ENCODE assay signal across 14 cellular contexts in the genomic region with DNA sequence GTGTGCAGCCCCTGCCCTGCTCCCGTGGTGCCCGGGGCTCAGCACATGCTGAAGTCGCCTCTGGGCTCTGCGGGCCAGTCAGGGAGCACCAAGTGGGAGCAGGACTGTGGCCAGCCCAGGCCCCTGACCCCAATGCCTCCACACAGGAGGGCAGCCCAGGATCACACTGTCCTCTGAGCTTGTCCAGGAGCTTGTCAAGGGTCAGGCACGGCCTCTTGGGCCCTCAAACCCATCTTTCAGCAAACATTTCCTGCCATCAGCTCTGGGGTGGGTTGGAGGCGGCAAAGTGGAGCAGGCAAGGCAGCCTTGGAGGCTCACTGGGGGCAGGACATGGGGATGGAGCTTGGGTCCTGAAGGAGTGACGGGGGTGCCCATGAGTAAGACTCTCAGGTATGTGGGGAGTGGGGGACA. TPM values are rescaled to one million over a fixed set of nuclear protein-coding genes. Genes with fewer than 3 reads are reported as not detected.
A peak's percentile ranks its signal among the peaks of the same experiment; 100 is the strongest.
DNase-seq lines count a peak whose midpoint lies in the region; ATAC-seq and TF ChIP-seq lines count a peak whose summit lies in the region.
"Had no signal": no experiment of that assay in that cellular context is flagged by ENCODE, and none has a peak within 500 bp of the region (broad histone marks: within the 10 kb centered on the region; RNA-seq: fewer than 3 reads in every experiment).

No MANE protein-coding gene starts in this region.

- no peak overlapping the region for H3K4me3 Mint-ChIP-seq in activated CD8-positive, alpha-beta T cell treated with anti-CD3 and anti-CD28 coated beads for 36 hours
- peak overlapping the region; percentile 56 for H3K4me3 Mint-ChIP-seq in endothelial cell (ENCODE audit: unreplicated experiment)
- H3K4me3 Mint-ChIP-seq in stimulated activated naive CD8-positive, alpha-beta T cell treated with anti-CD3 and anti-CD28 coated beads, Interleukin-15, amount 100 ng/mL, for 72 hours, result peak overlapping the region; percentile 62 to 83
- H3K4me3 Mint-ChIP-seq: neural crest cell had no signal

- peaks cover 7% of the 10 kb centered on the region for H3K36me3 Mint-ChIP-seq in activated CD8-positive, alpha-beta T cell treated with anti-CD3 and anti-CD28 coated beads for 36 hours (ENCODE audit: low read depth)
- H3K36me3 Mint-ChIP-seq in endothelial cell (ENCODE audit: low read depth, unreplicated experiment), result peaks cover 4% of the 10 kb centered on the region

- peaks cover 25% of the 10 kb centered on the region for H3K9me3 ChIP-seq in MG63

- no peak for ATAC-seq in activated CD8-positive, alpha-beta T cell treated with anti-CD3 and anti-CD28 coated beads for 36 hours
- ATAC-seq in stimulated activated naive CD8-positive, alpha-beta T cell treated with anti-CD3 and anti-CD28 coated beads, Interleukin-15, amount 100 ng/mL, for 72 hours, result no peak

- H3K27ac Mint-ChIP-seq in activated CD8-positive, alpha-beta T cell treated with anti-CD3 and anti-CD28 coated beads for 36 hours, result peak overlapping the region; percentile 79
- no peak overlapping the region for H3K27ac Mint-ChIP-seq in endothelial cell (ENCODE audit: unreplicated experiment)
- H3K27ac Mint-ChIP-seq in stimulated activated naive CD8-positive, alpha-beta T cell treated with anti-CD3 and anti-CD28 coated beads, Interleukin-15, amount 100 ng/mL, for 72 hours, result peak overlapping the region; percentile 31 to 95

- no peak overlapping the region for H3K4me3 ChIP-seq in MG63

- CTCF ChIA-PET in activated CD8-positive, alpha-beta T cell treated with anti-CD3 and anti-CD28 coated beads for 36 hours (lab: Charles Lee), result interaction anchor here (0.8 kb wide), 1 partner anchor 25 kb away, joined by 3 read pairs; no protein-coding TSS in a partner anchor

- peaks cover 31% of the 10 kb centered on the region for H3K4me1 Mint-ChIP-seq in activated CD8-positive, alpha-beta T cell treated with anti-CD3 and anti-CD28 coated beads for 36 hours (ENCODE audit: low read depth)
- H3K4me1 Mint-ChIP-seq in endothelial cell (ENCODE audit: unreplicated experiment), result peaks cover 6% of the 10 kb centered on the region
- H3K4me1 Mint-ChIP-seq in stimulated activated naive CD8-positive, alpha-beta T cell treated with anti-CD3 and anti-CD28 coated beads, Interleukin-15, amount 100 ng/mL, for 72 hours, result peaks cover 63% of the 10 kb centered on the region

- intact Hi-C loops in activated CD8-positive, alpha-beta T cell treated with anti-CD3 and anti-CD28 coated beads for 36 hours (cut with micrococcal nuclease), result no loop called here

- H3K36me3 ChIP-seq in MG63, result peaks cover 12% of the 10 kb centered on the region

- no peak for TF ChIP-seq CTCF in activated CD8-positive, alpha-beta T cell treated with anti-CD3 and anti-CD28 coated beads for 36 hours (IDR thresholded peaks at IDR 0.05)
- no peak for TF ChIP-seq CTCF in endothelial cell (IDR thresholded peaks at IDR 0.05; ENCODE audit: unreplicated experiment)

- H3K27me3 Mint-ChIP-seq in activated CD8-positive, alpha-beta T cell treated with anti-CD3 and anti-CD28 coated beads for 36 hours, result no peaks in the 10 kb centered on the region
- peaks cover 7% of the 10 kb centered on the region for H3K27me3 Mint-ChIP-seq in endothelial cell (ENCODE audit: unreplicated experiment)
- no peaks in the 10 kb centered on the region for H3K27me3 Mint-ChIP-seq in stimulated activated naive CD8-positive, alpha-beta T cell treated with anti-CD3 and anti-CD28 coated beads, Interleukin-15, amount 100 ng/mL, for 72 hours

- H3K9me3 Mint-ChIP-seq in activated CD8-positive, alpha-beta T cell treated with anti-CD3 and anti-CD28 coated beads for 36 hours, result peaks cover 15% of the 10 kb centered on the region
- no peaks in the 10 kb centered on the region for H3K9me3 Mint-ChIP-seq in endothelial cell (ENCODE audit: unreplicated experiment)
- peaks cover 20 to 21% of the 10 kb centered on the region in 2 donors for H3K9me3 Mint-ChIP-seq in stimulated activated naive CD8-positive, alpha-beta T cell treated with anti-CD3 and anti-CD28 coated beads, Interleukin-15, amount 100 ng/mL, for 72 hours

- POLR2A ChIA-PET in activated CD8-positive, alpha-beta T cell treated with anti-CD3 and anti-CD28 coated beads for 36 hours (lab: Charles Lee), result interaction anchor here (1.0 to 2.0 kb wide), 3 partner anchors 9 to 141 kb away, joined by 3 to 12 read pairs (median 3); partner anchors contain the start of genes PPP1R7 and SNED1

- no peaks in the 10 kb centered on the region for H3K27me3 ChIP-seq in MG63
- H3K27me3 ChIP-seq: tibial nerve had no signal

- peak; percentile 17 for DNase-seq in activated T-cell treated with anti-CD3 and anti-CD28 coated beads, Interleukin-2, amount 50 U/mL, for 1 hour
- DNase-seq in activated T-cell treated with anti-CD3 and anti-CD28 coated beads for 4 hours, result no peak
- no peak for DNase-seq in activated CD8-positive, alpha-beta T cell treated with anti-CD3 and anti-CD28 coated beads for 36 hours
- DNase-seq in endothelial cell (ENCODE audit: low spot score), result no peak
- DNase-seq in stimulated activated naive CD8-positive, alpha-beta T cell treated with anti-CD3 and anti-CD28 coated beads, Interleukin-15, amount 100 ng/mL, for 72 hours, result no peak
- DNase-seq in NCI-H748 (lab: John Stamatoyannopoulos, UW; ENCODE audit: unreplicated experiment), result no peak
- no peak for DNase-seq in effector CD4-positive, alpha-beta T cell
- no peak for DNase-seq in MG63
- DNase-seq: KBM-7, kidney glomerular epithelial cell, NCI-H1436 treated with DMSO at 0.1 percent for 48 hours, NCI-H510A treated with DMSO at 0.1 percent for 48 hours had no signal

RNA-seq across cellular contexts. Expression of gene SNED1, which starts 10.3 kb away (rescaled TPM):
- total RNA-seq in activated CD8-positive, alpha-beta T cell treated with anti-CD3 and anti-CD28 coated beads for 36 hours, result 1 to 10 TPM; 1.4 to 1.8 TPM
- total RNA-seq in endothelial cell (ENCODE audit: unreplicated experiment), result 2.3 TPM
- 2.6 and 5.1 TPM in 2 replicates for total RNA-seq in MG63 (2014; rRNA removed; shearing (Covaris generic); ENCODE audit: low replicate concordance)
